Comparison of ENCODE assay signal across 8 cellular contexts in the genomic region with DNA sequence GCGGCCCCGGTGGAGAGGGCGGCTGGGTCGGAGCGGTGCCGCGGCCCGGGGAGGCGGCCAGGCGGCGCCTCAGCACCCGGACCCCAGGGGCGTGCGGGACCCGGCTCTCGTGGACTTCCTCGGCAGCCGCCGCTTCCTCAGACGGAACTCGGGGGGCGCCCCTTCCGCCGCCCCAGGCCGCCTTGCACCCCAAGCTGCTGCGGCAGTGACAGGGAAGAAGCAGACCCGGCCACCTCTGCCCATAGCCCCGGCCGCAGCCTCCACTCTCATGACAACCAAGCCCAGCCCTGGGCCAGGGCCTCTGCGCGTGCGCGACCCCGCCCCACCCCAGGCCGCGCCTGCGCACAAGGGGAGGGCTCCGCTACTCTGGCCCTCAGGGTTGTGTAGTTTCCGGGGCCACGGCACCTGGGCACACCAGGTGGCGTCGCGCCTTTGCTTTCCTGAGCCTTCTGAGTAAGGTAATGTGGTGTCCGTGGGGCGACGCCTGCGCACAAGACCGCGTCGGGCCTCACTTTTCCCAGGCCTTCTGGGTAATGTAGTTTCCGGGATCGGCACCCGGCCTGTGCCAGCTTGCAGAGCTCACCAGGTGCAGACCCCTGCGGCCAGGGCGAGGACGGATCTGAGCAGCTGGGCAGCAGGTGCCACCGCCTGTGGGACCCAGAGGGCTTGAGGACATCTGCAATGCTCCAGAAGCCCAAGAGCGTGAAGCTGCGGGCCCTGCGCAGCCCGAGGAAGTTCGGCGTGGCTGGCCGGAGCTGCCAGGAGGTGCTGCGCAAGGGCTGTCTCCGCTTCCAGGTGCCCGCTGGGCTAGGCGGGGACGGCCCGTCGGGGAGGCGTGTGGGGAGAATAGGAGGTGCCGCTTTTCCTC. TPM values are rescaled to one million over a fixed set of nuclear protein-coding genes. Genes with fewer than 3 reads are reported as not detected.
DNase-seq lines count a peak whose midpoint lies in the region; ATAC-seq and TF ChIP-seq lines count a peak whose summit lies in the region.

A gene (minus strand): TSS at position 289 of the 868 bp plus-strand sequence. CDS start 4,804 bp downstream, outside the sequence.
A gene with protein sequence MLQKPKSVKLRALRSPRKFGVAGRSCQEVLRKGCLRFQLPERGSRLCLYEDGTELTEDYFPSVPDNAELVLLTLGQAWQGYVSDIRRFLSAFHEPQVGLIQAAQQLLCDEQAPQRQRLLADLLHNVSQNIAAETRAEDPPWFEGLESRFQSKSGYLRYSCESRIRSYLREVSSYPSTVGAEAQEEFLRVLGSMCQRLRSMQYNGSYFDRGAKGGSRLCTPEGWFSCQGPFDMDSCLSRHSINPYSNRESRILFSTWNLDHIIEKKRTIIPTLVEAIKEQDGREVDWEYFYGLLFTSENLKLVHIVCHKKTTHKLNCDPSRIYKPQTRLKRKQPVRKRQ (plus strand): TSS at position 554 of the 868 bp plus-strand sequence. CDS start 128 bp downstream, at position 682.

- peak; percentile 97 for ATAC-seq in CD8-positive, alpha-beta T cell
- peak; percentile 91 for ATAC-seq in GM19452 (IDR thresholded peaks at IDR 0.05; ENCODE audit: unreplicated experiment)

- peak within 1 kb of the TSS; percentile 75 for H3K27ac ChIP-seq in CD8-positive, alpha-beta T cell (ENCODE audit: low read depth, low read length)
- H3K27ac ChIP-seq in effector memory CD4-positive, alpha-beta T cell (ENCODE audit: insufficient read depth, low read length, poor library complexity, severe bottlenecking), result peak within 1 kb of the TSS; percentile 71

- no peaks in the 10 kb centered on the region for H3K36me3 ChIP-seq in CD8-positive, alpha-beta T cell (ENCODE audit: insufficient read depth, low read length)
- H3K36me3 ChIP-seq in effector memory CD4-positive, alpha-beta T cell (ENCODE audit: control insufficient read depth, insufficient read depth, low read length), result peaks cover 5% of the 10 kb centered on the region

- no peaks in the 10 kb centered on the region for H3K9me3 Mint-ChIP-seq in CD8-positive, alpha-beta T cell

- no peaks in the 10 kb centered on the region for H3K27me3 Mint-ChIP-seq in CD8-positive, alpha-beta T cell (ENCODE audit: low read depth)

- H3K27ac Mint-ChIP-seq in CD8-positive, alpha-beta T cell, result peak within 1 kb of the TSS; percentile 91

- peaks cover 27% of the 10 kb centered on the region for H3K4me1 ChIP-seq in CD8-positive, alpha-beta T cell (ENCODE audit: insufficient read depth, low read length)
- H3K4me1 ChIP-seq in effector memory CD4-positive, alpha-beta T cell (ENCODE audit: control insufficient read depth, insufficient read depth, low read length, poor library complexity, severe bottlenecking), result peaks cover 20% of the 10 kb centered on the region

- peaks cover 40% of the 10 kb centered on the region for H3K4me1 Mint-ChIP-seq in CD8-positive, alpha-beta T cell (ENCODE audit: low read depth)

- POLR2A ChIA-PET in CD8-positive, alpha-beta T cell (lab: Charles Lee), result interaction anchor here (2.5 kb wide), 1 partner anchor 43 kb away, joined by 27 read pairs; a partner anchor contains a TSS

- peak within 1 kb of the TSS; percentile 98 for H3K4me3 ChIP-seq in CD8-positive, alpha-beta T cell (ENCODE audit: low read depth, low read length)
- peak within 1 kb of the TSS; percentile 87 for H3K4me3 ChIP-seq in effector memory CD4-positive, alpha-beta T cell (ENCODE audit: insufficient read depth, low read depth, low read length, poor library complexity, severe bottlenecking)

- H3K27me3 ChIP-seq in CD8-positive, alpha-beta T cell (ENCODE audit: insufficient read depth, low read length), result no peaks in the 10 kb centered on the region
- no peaks in the 10 kb centered on the region for H3K27me3 ChIP-seq in effector memory CD4-positive, alpha-beta T cell (replicated peaks; ENCODE audit: control insufficient read depth, insufficient read depth, low read length, poor library complexity, severe bottlenecking)

- peak within 1 kb of the TSS; percentile 98 for H3K4me3 Mint-ChIP-seq in CD8-positive, alpha-beta T cell

- TF ChIP-seq CTCF in CD8-positive, alpha-beta T cell (IDR thresholded peaks at IDR 0.05), result no peak

- CTCF ChIA-PET in CD8-positive, alpha-beta T cell (lab: Charles Lee), result interaction anchor here (0.8 to 1.5 kb wide), 3 partner anchors 26 to 46 kb away, joined by 3 to 6 read pairs (median 4); no protein-coding TSS in a partner anchor

- H3K36me3 Mint-ChIP-seq in CD8-positive, alpha-beta T cell, result peaks cover 18% of the 10 kb centered on the region

- no peaks in the 10 kb centered on the region for H3K9me3 ChIP-seq in CD8-positive, alpha-beta T cell (ENCODE audit: low read length)
- no peaks in the 10 kb centered on the region for H3K9me3 ChIP-seq in effector memory CD4-positive, alpha-beta T cell (ENCODE audit: control insufficient read depth, low read length)

- peak; percentile 92 to 99 (median 96) for DNase-seq in CD8-positive, alpha-beta T cell
- DNase-seq in HK-2 (ENCODE audit: unreplicated experiment) (peak; percentile 98), NK-92 (lab: John Stamatoyannopoulos, UW; ENCODE audit: unreplicated experiment) (peak; percentile 91), medulla oblongata (ENCODE audit: extremely low spot score) (peak; percentile 91)
- DNase-seq in activated CD8-positive, alpha-beta memory T cell treated with anti-CD3 and anti-CD28 coated beads for 24 hours, result peak; percentile 98
- peak; percentile 97 to 98 (median 98) for DNase-seq in effector memory CD4-positive, alpha-beta T cell
- peak; percentile 94 for DNase-seq in stimulated activated CD8-positive, alpha-beta memory T cell treated with anti-CD3 and anti-CD28 coated beads, Interleukin-12 subunit alpha, Interleukin-12 subunit beta, amount 100 ng/mL, for 1 hour (ENCODE audit: low read depth)

- intact Hi-C loops in CD8-positive, alpha-beta T cell (cut with DNase I, micrococcal nuclease), result loop anchor here (1.0 to 2.0 kb wide), 4 partner anchors 43 to 206 kb away; a partner anchor contains a TSS

RNA-seq across cellular contexts. Expression of the first gene that starts in this region (rescaled TPM):
- total RNA-seq in CD8-positive, alpha-beta T cell, result 10 to 100 TPM; 15.5 to 16.8 TPM

RNA-seq across cellular contexts. Expression of the second gene that starts in this region (rescaled TPM):
- 1 to 10 TPM; 3.4 to 3.7 TPM for total RNA-seq in CD8-positive, alpha-beta T cell

Comparison
In these comparisons a context has a peak if more than half of its experiments do, and no peak if none do; other contexts are left out.
1. Peak in every context shown above with its lines: DNase-seq, ATAC-seq, H3K4me3 ChIP-seq and H3K27ac ChIP-seq.